In the genomic region with DNA sequence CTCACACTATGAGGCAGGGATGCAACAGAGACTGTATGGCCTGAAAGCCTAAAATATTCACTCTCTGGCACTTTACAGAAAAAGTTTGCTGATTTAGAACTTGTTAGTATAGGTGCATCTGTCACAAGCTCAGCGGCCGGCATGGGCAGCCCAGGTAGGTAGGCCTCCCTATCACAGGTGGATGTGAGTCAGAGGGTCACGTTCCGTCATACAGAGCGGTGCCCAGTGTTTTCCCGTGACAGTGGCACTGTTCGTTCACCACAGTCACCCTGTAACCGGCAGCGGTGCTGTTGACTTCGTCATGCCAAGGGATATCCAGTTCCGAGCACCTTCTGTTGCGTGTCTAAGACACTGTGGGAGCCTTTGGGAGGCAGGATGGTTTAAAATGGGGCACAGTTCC, we compare ENCODE assay signal across 2 cellular contexts.
TF ChIP-seq lines count a peak whose summit lies in the region.

No MANE protein-coding gene starts in this region.

TF ChIP-seq in HepG2, 621 proteins besides CTCF, POLR2A, EP300 and RAD21 (continues in another document):
- TF ChIP-seq, protein P1, sequence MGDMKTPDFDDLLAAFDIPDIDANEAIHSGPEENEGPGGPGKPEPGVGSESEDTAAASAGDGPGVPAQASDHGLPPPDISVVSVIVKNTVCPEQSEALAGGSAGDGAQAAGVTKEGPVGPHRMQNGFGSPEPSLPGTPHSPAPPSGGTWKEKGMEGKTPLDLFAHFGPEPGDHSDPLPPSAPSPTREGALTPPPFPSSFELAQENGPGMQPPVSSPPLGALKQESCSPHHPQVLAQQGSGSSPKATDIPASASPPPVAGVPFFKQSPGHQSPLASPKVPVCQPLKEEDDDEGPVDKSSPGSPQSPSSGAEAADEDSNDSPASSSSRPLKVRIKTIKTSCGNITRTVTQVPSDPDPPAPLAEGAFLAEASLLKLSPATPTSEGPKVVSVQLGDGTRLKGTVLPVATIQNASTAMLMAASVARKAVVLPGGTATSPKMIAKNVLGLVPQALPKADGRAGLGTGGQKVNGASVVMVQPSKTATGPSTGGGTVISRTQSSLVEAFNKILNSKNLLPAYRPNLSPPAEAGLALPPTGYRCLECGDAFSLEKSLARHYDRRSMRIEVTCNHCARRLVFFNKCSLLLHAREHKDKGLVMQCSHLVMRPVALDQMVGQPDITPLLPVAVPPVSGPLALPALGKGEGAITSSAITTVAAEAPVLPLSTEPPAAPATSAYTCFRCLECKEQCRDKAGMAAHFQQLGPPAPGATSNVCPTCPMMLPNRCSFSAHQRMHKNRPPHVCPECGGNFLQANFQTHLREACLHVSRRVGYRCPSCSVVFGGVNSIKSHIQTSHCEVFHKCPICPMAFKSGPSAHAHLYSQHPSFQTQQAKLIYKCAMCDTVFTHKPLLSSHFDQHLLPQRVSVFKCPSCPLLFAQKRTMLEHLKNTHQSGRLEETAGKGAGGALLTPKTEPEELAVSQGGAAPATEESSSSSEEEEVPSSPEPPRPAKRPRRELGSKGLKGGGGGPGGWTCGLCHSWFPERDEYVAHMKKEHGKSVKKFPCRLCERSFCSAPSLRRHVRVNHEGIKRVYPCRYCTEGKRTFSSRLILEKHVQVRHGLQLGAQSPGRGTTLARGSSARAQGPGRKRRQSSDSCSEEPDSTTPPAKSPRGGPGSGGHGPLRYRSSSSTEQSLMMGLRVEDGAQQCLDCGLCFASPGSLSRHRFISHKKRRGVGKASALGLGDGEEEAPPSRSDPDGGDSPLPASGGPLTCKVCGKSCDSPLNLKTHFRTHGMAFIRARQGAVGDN (CRISPR knock-in tag; IDR thresholded peaks at IDR 0.05): peak; percentile 52; the same call in 1 of the 2 replicates
- TF ChIP-seq ZBTB38 (CRISPR knock-in tag; IDR thresholded peaks at IDR 0.05) (peak; percentile 82), NFKB2 (CRISPR knock-in tag; IDR thresholded peaks at IDR 0.05; ENCODE audit: borderline replicate concordance) (peak; percentile 4; the same call in 1 of the 2 replicates), ZNF354B (CRISPR knock-in tag; IDR thresholded peaks at IDR 0.05) (no peak), TEAD3 (CRISPR knock-in tag; optimal IDR thresholded peaks at IDR 0.05; ENCODE audit: borderline replicate concordance) (no peak), PHF20 (CRISPR knock-in tag; IDR thresholded peaks at IDR 0.05) (no peak), SP140L (CRISPR knock-in tag; IDR thresholded peaks at IDR 0.05; ENCODE audit: borderline replicate concordance) (no peak), NFE2 (CRISPR knock-in tag; IDR thresholded peaks at IDR 0.05) (no peak)
- TF ChIP-seq, protein P2, sequence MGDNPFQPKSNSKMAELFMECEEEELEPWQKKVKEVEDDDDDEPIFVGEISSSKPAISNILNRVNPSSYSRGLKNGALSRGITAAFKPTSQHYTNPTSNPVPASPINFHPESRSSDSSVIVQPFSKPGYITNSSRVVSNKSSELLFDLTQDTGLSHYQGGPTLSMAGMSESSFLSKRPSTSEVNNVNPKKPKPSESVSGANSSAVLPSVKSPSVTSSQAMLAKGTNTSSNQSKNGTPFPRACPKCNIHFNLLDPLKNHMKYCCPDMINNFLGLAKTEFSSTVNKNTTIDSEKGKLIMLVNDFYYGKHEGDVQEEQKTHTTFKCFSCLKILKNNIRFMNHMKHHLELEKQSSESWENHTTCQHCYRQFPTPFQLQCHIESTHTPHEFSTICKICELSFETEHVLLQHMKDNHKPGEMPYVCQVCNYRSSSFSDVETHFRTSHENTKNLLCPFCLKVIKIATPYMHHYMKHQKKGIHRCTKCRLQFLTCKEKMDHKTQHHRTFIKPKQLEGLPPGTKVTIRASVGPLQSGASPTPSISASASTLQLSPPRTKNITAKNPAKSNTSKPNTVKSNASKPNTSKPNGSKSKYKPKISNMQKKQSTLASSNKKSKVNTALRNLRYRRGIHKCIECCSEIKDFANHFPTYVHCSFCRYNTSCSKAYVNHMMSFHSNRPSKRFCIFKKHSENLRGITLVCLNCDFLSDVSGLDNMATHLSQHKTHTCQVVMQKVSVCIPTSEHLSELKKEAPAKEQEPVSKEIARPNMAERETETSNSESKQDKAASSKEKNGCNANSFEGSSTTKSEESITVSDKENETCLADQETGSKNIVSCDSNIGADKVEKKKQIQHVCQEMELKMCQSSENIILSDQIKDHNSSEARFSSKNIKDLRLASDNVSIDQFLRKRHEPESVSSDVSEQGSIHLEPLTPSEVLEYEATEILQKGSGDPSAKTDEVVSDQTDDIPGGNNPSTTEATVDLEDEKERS (CRISPR knock-in tag; IDR thresholded peaks at IDR 0.05): no peak
- TF ChIP-seq, protein P3, sequence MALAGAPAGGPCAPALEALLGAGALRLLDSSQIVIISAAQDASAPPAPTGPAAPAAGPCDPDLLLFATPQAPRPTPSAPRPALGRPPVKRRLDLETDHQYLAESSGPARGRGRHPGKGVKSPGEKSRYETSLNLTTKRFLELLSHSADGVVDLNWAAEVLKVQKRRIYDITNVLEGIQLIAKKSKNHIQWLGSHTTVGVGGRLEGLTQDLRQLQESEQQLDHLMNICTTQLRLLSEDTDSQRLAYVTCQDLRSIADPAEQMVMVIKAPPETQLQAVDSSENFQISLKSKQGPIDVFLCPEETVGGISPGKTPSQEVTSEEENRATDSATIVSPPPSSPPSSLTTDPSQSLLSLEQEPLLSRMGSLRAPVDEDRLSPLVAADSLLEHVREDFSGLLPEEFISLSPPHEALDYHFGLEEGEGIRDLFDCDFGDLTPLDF (CRISPR knock-in tag; IDR thresholded peaks at IDR 0.05): no peak
- TF ChIP-seq, protein P4, sequence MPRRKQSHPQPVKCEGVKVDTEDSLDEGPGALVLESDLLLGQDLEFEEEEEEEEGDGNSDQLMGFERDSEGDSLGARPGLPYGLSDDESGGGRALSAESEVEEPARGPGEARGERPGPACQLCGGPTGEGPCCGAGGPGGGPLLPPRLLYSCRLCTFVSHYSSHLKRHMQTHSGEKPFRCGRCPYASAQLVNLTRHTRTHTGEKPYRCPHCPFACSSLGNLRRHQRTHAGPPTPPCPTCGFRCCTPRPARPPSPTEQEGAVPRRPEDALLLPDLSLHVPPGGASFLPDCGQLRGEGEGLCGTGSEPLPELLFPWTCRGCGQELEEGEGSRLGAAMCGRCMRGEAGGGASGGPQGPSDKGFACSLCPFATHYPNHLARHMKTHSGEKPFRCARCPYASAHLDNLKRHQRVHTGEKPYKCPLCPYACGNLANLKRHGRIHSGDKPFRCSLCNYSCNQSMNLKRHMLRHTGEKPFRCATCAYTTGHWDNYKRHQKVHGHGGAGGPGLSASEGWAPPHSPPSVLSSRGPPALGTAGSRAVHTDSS (CRISPR knock-in tag; conservative IDR thresholded peaks at IDR 0.05): no peak

TF ChIP-seq in K562, 482 proteins besides CTCF, POLR2A, EP300 and RAD21:
- TF ChIP-seq EZH2 (IDR thresholded peaks at IDR 0.05; ENCODE audit: borderline replicate concordance, low read depth, low read length): 0 out of 2 replicates have a peak, but pooled peaks have one; percentile 58
- TF ChIP-seq, protein P5, sequence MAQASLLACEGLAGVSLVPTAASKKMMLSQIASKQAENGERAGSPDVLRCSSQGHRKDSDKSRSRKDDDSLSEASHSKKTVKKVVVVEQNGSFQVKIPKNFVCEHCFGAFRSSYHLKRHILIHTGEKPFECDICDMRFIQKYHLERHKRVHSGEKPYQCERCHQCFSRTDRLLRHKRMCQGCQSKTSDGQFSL (CRISPR knock-in tag; IDR thresholded peaks at IDR 0.05): no peak
- TF ChIP-seq, protein P5 (tag; IDR thresholded peaks at IDR 0.05): no peak
